ENCODE assay signal across 22 cellular contexts in the genomic region with DNA sequence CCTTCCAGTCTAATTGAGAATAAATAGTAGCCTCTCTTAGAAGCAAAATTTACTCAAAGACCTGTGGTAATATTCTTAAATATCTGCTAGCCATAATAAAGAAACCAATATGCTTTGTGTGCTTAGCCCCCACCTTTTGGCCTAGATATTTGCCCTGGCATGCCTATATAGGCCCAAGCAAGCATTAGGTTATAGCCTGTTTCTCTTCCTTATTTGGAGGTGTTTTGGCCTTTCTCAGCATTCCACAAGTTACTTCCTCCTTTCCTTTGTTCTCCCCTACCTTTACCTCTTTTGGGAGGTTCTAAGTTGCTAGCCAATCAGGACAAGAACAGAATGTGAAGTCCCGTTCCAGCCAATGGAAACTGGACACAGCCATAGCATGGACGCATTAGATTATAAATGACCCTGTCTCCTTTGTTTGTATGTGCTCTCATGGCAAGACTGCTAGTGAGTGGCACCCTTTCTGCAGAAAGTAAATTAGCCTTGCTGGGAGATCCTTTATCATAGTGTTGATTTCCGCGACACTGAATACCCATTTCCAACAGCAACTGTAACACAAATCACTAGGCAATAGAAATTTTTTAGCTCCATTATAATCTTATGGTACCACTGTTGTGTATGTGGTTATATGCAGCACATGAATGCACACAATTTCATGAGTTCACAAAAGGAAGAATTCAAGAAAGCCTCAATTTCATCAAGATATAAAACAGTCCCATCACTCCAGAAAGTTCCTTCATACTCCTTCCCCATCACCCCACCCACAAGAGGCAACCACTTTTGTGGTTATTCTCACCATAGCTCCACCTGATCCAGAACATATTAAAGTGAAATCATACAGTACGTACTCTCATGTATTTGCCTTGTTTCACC.
"Had no signal": no experiment of that assay in that cellular context is flagged by ENCODE, and none has a peak within 500 bp of the region (broad histone marks: within the 10 kb centered on the region; RNA-seq: fewer than 3 reads in every experiment).

No MANE protein-coding gene starts in this region.

- H3K27ac ChIP-seq: brain microvascular endothelial cell, gastrocnemius medialis, prostate gland, right atrium auricular region, tibial nerve had no signal

- ATAC-seq: activated CD4-positive, alpha-beta T cell treated with anti-CD3 and anti-CD28 coated beads for 36 hours; activated CD8-positive, alpha-beta memory T cell treated with anti-CD3 and anti-CD28 coated beads, Interleukin-2, amount 10 ng/mL, durations not matched to agents 7 days and 5 days; activated T-helper 17 cell treated with anti-CD3 and anti-CD28 coated beads, Interleukin-2, amount 50 U/mL, for 72 hours; esophagus mucosa; gastrocnemius medialis; left lobe of liver; WTC11 had no signal

- H3K36me3 ChIP-seq: brain microvascular endothelial cell, prostate gland, right atrium auricular region had no signal

- DNase-seq: activated CD4-positive, alpha-beta memory T cell treated with anti-CD3 and anti-CD28 coated beads for 36 hours; activated CD4-positive, alpha-beta T cell treated with anti-CD3 and anti-CD28 coated beads for 36 hours; activated CD8-positive, alpha-beta memory T cell treated with anti-CD3 and anti-CD28 coated beads, Interleukin-2, amount 10 ng/mL, durations not matched to agents 7 days and 5 days; activated naive CD4-positive, alpha-beta T cell treated with Interleukin-2 at 50 U/mL for 16 hours; aorta; brain microvascular endothelial cell; cortex of kidney; effector CD4-positive, alpha-beta T cell; gastrocnemius medialis; head of caudate nucleus; kidney; stimulated activated CD4-positive, alpha-beta T cell treated with anti-CD3 and anti-CD28 coated beads, Interleukin-2, amount 100 ng/mL, for 24 hours had no signal

- H3K4me3 Mint-ChIP-seq: activated CD4-positive, alpha-beta memory T cell treated with anti-CD3 and anti-CD28 coated beads for 36 hours; activated CD4-positive, alpha-beta T cell treated with anti-CD3 and anti-CD28 coated beads for 36 hours; activated CD8-positive, alpha-beta memory T cell treated with anti-CD3 and anti-CD28 coated beads, Interleukin-2, amount 10 ng/mL, durations not matched to agents 7 days and 5 days; activated T-helper 17 cell treated with anti-CD3 and anti-CD28 coated beads, Interleukin-2, amount 50 U/mL, for 72 hours; central memory CD8-positive, alpha-beta T cell; stimulated activated naive CD8-positive, alpha-beta T cell treated with anti-CD3 and anti-CD28 coated beads, Interleukin-15, Interleukin-2, amounts not matched to agents 100 ng/mL and 50 ng/mL, for 24 hours; WTC11 had no signal

- H3K4me3 ChIP-seq: gastrocnemius medialis, lung, prostate gland, right atrium auricular region, tibial nerve had no signal

- H3K27me3 Mint-ChIP-seq: activated CD4-positive, alpha-beta memory T cell treated with anti-CD3 and anti-CD28 coated beads for 36 hours; activated CD4-positive, alpha-beta T cell treated with anti-CD3 and anti-CD28 coated beads for 36 hours; activated CD8-positive, alpha-beta memory T cell treated with anti-CD3 and anti-CD28 coated beads, Interleukin-2, amount 10 ng/mL, durations not matched to agents 7 days and 5 days; activated T-helper 17 cell treated with anti-CD3 and anti-CD28 coated beads, Interleukin-2, amount 50 U/mL, for 72 hours; central memory CD8-positive, alpha-beta T cell; stimulated activated naive CD8-positive, alpha-beta T cell treated with anti-CD3 and anti-CD28 coated beads, Interleukin-15, Interleukin-2, amounts not matched to agents 100 ng/mL and 50 ng/mL, for 24 hours had no signal

- H3K27me3 ChIP-seq: brain microvascular endothelial cell, gastrocnemius medialis, right atrium auricular region, tibial nerve had no signal

- H3K27ac Mint-ChIP-seq: activated CD4-positive, alpha-beta memory T cell treated with anti-CD3 and anti-CD28 coated beads for 36 hours; activated CD4-positive, alpha-beta T cell treated with anti-CD3 and anti-CD28 coated beads for 36 hours; activated CD8-positive, alpha-beta memory T cell treated with anti-CD3 and anti-CD28 coated beads, Interleukin-2, amount 10 ng/mL, durations not matched to agents 7 days and 5 days; activated T-helper 17 cell treated with anti-CD3 and anti-CD28 coated beads, Interleukin-2, amount 50 U/mL, for 72 hours; stimulated activated naive CD8-positive, alpha-beta T cell treated with anti-CD3 and anti-CD28 coated beads, Interleukin-15, Interleukin-2, amounts not matched to agents 100 ng/mL and 50 ng/mL, for 24 hours; WTC11 had no signal

- H3K4me1 Mint-ChIP-seq: activated CD8-positive, alpha-beta memory T cell treated with anti-CD3 and anti-CD28 coated beads, Interleukin-2, amount 10 ng/mL, durations not matched to agents 7 days and 5 days; central memory CD8-positive, alpha-beta T cell had no signal

- H3K4me1 ChIP-seq: prostate gland had no signal

- H3K9me3 ChIP-seq: prostate gland had no signal
